In the genomic region with DNA sequence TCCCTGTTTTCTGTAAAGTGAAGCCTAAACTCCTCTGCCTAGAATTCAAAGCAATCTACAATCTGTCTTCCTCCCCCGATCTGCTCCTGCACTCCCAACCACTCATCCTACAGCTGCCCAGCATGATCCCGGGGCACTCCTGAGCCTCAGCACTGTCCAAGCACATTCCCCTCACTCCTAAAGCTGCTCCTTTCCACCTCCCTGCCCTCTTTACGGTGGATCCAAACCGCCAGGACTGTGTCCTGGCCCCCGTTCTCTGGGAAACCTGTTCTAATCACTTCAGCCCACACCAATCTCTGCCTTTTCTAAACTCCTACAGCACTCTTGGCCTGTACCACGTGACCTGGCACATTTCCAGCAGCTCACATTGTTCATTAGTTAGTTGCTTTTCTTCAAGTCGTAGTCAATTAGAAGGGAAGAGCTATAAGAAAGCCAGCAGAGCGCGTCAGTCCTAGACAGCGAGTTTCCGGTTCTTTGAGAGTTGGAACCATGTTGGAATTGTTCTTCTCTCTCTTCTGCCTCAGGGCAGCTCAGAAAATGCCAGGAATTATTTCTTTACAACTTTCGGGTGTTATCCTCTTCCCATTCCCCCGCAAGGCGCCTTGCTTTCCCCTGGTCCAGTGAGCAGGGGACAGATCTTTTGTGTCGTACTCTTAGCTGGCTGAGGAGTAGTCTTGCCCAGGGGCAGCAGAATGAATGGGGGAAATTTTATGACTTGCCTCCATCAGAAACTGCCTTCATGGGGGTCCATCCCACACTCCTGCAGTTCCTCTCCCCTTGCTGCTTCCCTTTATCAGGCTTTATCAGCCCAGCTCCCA, we compare ENCODE assay signal across 2 cellular contexts.
TF ChIP-seq lines count a peak whose summit lies in the region.

No MANE protein-coding gene starts in this region.

TF ChIP-seq in endothelial cell of umbilical vein, 7 proteins besides CTCF, POLR2A, EP300 and RAD21:
- TF ChIP-seq EZH2 (IDR thresholded peaks at IDR 0.05; ENCODE audit: borderline replicate concordance, low read depth, low read length, severe bottlenecking) (no peak), FOS (IDR thresholded peaks at IDR 0.05; ENCODE audit: borderline replicate concordance, insufficient read depth, low read length) (no peak), MYC (IDR thresholded peaks at IDR 0.05; ENCODE audit: low read depth, low read length) (no peak), POLR2AphosphoS5 (IDR thresholded peaks at IDR 0.05; ENCODE audit: insufficient read depth, low read depth, low read length) (no peak), GATA2 (IDR thresholded peaks at IDR 0.05; ENCODE audit: insufficient read depth, insufficient read length, low read depth, low read length) (no peak), JUN (IDR thresholded peaks at IDR 0.05; ENCODE audit: borderline replicate concordance, insufficient read depth, insufficient read length, low read depth) (no peak)
- TF ChIP-seq, protein P1, sequence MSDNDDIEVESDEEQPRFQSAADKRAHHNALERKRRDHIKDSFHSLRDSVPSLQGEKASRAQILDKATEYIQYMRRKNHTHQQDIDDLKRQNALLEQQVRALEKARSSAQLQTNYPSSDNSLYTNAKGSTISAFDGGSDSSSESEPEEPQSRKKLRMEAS (IDR thresholded peaks at IDR 0.05; ENCODE audit: insufficient read depth, insufficient read length), result no peak
TF ChIP-seq in endothelial cell of umbilical vein: peak in this region for 0.

TF ChIP-seq in GM12891, 5 proteins besides CTCF, POLR2A, EP300 and RAD21:
- TF ChIP-seq POLR2AphosphoS5 (IDR thresholded peaks at IDR 0.05; ENCODE audit: low read depth, low read length), result no peak
- TF ChIP-seq SPI1 (IDR thresholded peaks at IDR 0.05; ENCODE audit: low read depth, low read length), result no peak
- no peak for TF ChIP-seq PAX5 (IDR thresholded peaks at IDR 0.05; ENCODE audit: insufficient read depth, low read length, severe bottlenecking)
- no peak for TF ChIP-seq POU2F2 (IDR thresholded peaks at IDR 0.05; ENCODE audit: low read depth, low read length)
- no peak for TF ChIP-seq TAF1 (IDR thresholded peaks at IDR 0.05; ENCODE audit: low read depth, low read length)
